In genomic region chr19:15328312-15328711, GRCh38 we compare ENCODE assay signal across 13 cellular contexts. TPM values are rescaled to one million over a fixed set of nuclear protein-coding genes. Genes with fewer than 3 reads are reported as not detected.
DNase-seq lines count a peak whose midpoint lies in the region; ATAC-seq and TF ChIP-seq lines count a peak whose summit lies in the region.
"Had no signal": no experiment of that assay in that cellular context is flagged by ENCODE, and none has a peak within 500 bp of the region (broad histone marks: within the 10 kb centered on the region; RNA-seq: fewer than 3 reads in every experiment).

No MANE protein-coding gene starts in this region.

- peaks cover 57% of the 10 kb centered on the region for H4K20me1 ChIP-seq in DOHH2 (ENCODE audit: control insufficient read depth, insufficient read depth, low read depth, low read length)

- H3K4me1 Mint-ChIP-seq in CD4-positive, CD25-positive, alpha-beta regulatory T cell = peaks cover 37 to 83% (median 65%) of the 10 kb centered on the region in 4 donors
- H3K4me1 Mint-ChIP-seq in naive thymus-derived CD8-positive, alpha-beta T cell = peaks cover 52 to 88% (median 81%) of the 10 kb centered on the region in 4 donors

- H3K4me3 ChIP-seq in CD4-positive, CD25-positive, alpha-beta regulatory T cell (ENCODE audit: low read depth, low read length) = peak overlapping the region; percentile 4
- H3K4me3 ChIP-seq in DOHH2 (ENCODE audit: low read length) = no peak overlapping the region

- no peaks in the 10 kb centered on the region for H3K27me3 ChIP-seq in CD4-positive, CD25-positive, alpha-beta regulatory T cell (ENCODE audit: control insufficient read depth, insufficient read depth, low read length)
- H3K27me3 ChIP-seq in DOHH2 (ENCODE audit: control insufficient read depth, low read length) = no peaks in the 10 kb centered on the region

- peaks cover 92% of the 10 kb centered on the region for H3K79me2 ChIP-seq in DOHH2 (ENCODE audit: control insufficient read depth, low read length)

- POLR2A ChIA-PET in naive thymus-derived CD8-positive, alpha-beta T cell (lab: Charles Lee) = interaction anchor here (0.7 kb wide), 2 partner anchors 107 to 877 kb away, joined by 3 read pairs; no protein-coding TSS in a partner anchor

- no peak overlapping the region for H3K27ac Mint-ChIP-seq in CD4-positive, CD25-positive, alpha-beta regulatory T cell
- peak overlapping the region in 5 of 10 donors; percentile 15 to 71 (median 33) for H3K27ac Mint-ChIP-seq in naive thymus-derived CD8-positive, alpha-beta T cell

- H3K27me3 Mint-ChIP-seq in CD4-positive, CD25-positive, alpha-beta regulatory T cell = peaks cover 6% of the 10 kb centered on the region
- no peaks in the 10 kb centered on the region for H3K27me3 Mint-ChIP-seq in naive thymus-derived CD8-positive, alpha-beta T cell

- H3K9me3 ChIP-seq in CD4-positive, CD25-positive, alpha-beta regulatory T cell (ENCODE audit: control insufficient read depth in 2 of 2, low read length in 2 of 2) = no peaks in the 10 kb centered on the region
- no peaks in the 10 kb centered on the region for H3K9me3 ChIP-seq in DOHH2 (ENCODE audit: control insufficient read depth, insufficient read depth, low read length)

- H3K4me2 ChIP-seq in DOHH2 (ENCODE audit: low read length) = peak overlapping the region; percentile 35; the same call in 1 of the 2 replicates

- ATAC-seq in CD4-positive, CD25-positive, alpha-beta regulatory T cell (ENCODE audit: low read depth in 2 of 2) = no peak
- no peak for ATAC-seq in naive thymus-derived CD8-positive, alpha-beta T cell

- no peak for DNase-seq in CD4-positive, CD25-positive, alpha-beta regulatory T cell
- DNase-seq in astrocyte of the hippocampus (ENCODE audit: low read depth, low spot score) (peak; percentile 35), NCI-H774 (lab: John Stamatoyannopoulos, UW) (no peak), SHP77 treated with DMSO at 0.1 percent for 48 hours (lab: John Stamatoyannopoulos, UW) (no peak), inferior parietal cortex (ENCODE audit: extremely low spot score) (no peak), amniotic stem cell (lab: John Stamatoyannopoulos, UW) (no peak)
- DNase-seq in naive thymus-derived CD8-positive, alpha-beta T cell = no peak
- DNase-seq: aorta; COR-L47; H7; NCI-H2029 treated with DMSO at 0.1 percent for 48 hours; stimulated activated CD4-positive, alpha-beta T cell treated with anti-CD3 and anti-CD28 coated beads, Interleukin-15, amount 100 ng/mL, for 24 hours had no signal

- H3F3A ChIP-seq in DOHH2 (ENCODE audit: control insufficient read depth, insufficient read depth) = peaks cover 5% of the 10 kb centered on the region; the same call in 1 of the 2 replicates

- H3K4me1 ChIP-seq in CD4-positive, CD25-positive, alpha-beta regulatory T cell (ENCODE audit: control insufficient read depth, insufficient read depth, low read length, poor library complexity, severe bottlenecking) = peaks cover 89% of the 10 kb centered on the region
- peaks cover 76% of the 10 kb centered on the region for H3K4me1 ChIP-seq in DOHH2 (ENCODE audit: control insufficient read depth, low read length)

- no peaks in the 10 kb centered on the region for H3K36me3 ChIP-seq in CD4-positive, CD25-positive, alpha-beta regulatory T cell (ENCODE audit: control insufficient read depth, insufficient read depth, low read length)
- peaks cover 28% of the 10 kb centered on the region for H3K36me3 ChIP-seq in DOHH2 (ENCODE audit: control insufficient read depth, low read length)

- H3K4me3 Mint-ChIP-seq in CD4-positive, CD25-positive, alpha-beta regulatory T cell = peak overlapping the region; percentile 69 to 96 (median 96)
- H3K4me3 Mint-ChIP-seq in naive thymus-derived CD8-positive, alpha-beta T cell = peak overlapping the region; percentile 4 to 96 (median 79)

- TF ChIP-seq CTCF in DOHH2 (IDR thresholded peaks at IDR 0.05; ENCODE audit: low read depth, low read length, poor library complexity, severe bottlenecking) = no peak

- H3K9me2 ChIP-seq in DOHH2 (replicated peaks; ENCODE audit: control insufficient read depth, low read length) = no peaks in the 10 kb centered on the region

- H3K27ac ChIP-seq in CD4-positive, CD25-positive, alpha-beta regulatory T cell (ENCODE audit: insufficient read depth, low read length, poor library complexity, severe bottlenecking) = peak overlapping the region; percentile 14
- no peak overlapping the region for H3K27ac ChIP-seq in DOHH2 (ENCODE audit: low read depth, low read length)

- no peaks in the 10 kb centered on the region for H3K9me3 Mint-ChIP-seq in CD4-positive, CD25-positive, alpha-beta regulatory T cell
- no peaks in the 10 kb centered on the region for H3K9me3 Mint-ChIP-seq in naive thymus-derived CD8-positive, alpha-beta T cell

- peaks cover 10% of the 10 kb centered on the region for H3K36me3 Mint-ChIP-seq in CD4-positive, CD25-positive, alpha-beta regulatory T cell
- peaks cover 0 to 5% (median 0%) of the 10 kb centered on the region in 3 donors for H3K36me3 Mint-ChIP-seq in naive thymus-derived CD8-positive, alpha-beta T cell

RNA-seq across cellular contexts. Expression of gene BRD4, which starts 4.0 kb away (rescaled TPM):
- total RNA-seq in CD4-positive, CD25-positive, alpha-beta regulatory T cell = 168 TPM
- polyA plus RNA-seq in CD4-positive, CD25-positive, alpha-beta regulatory T cell = 10 to 100 TPM in 1 of 4 donors, 1 to 10 TPM in 3; 6.6 to 12.4 (median 9.3) TPM
- 100 to 1,000 TPM; 172 to 180 TPM for total RNA-seq in naive thymus-derived CD8-positive, alpha-beta T cell
- 10 to 100 TPM; 10.6 to 37.2 (median 11.5) TPM for polyA plus RNA-seq in naive thymus-derived CD8-positive, alpha-beta T cell

RNA-seq across cellular contexts. Expression of gene AKAP8, which starts 51.3 kb away (rescaled TPM):
- 79.1 TPM for total RNA-seq in CD4-positive, CD25-positive, alpha-beta regulatory T cell
- polyA plus RNA-seq in CD4-positive, CD25-positive, alpha-beta regulatory T cell = 10 to 100 TPM; 11.3 to 15.6 (median 13.6) TPM
- total RNA-seq in naive thymus-derived CD8-positive, alpha-beta T cell = 10 to 100 TPM; 74.2 to 86.9 TPM
- polyA plus RNA-seq in naive thymus-derived CD8-positive, alpha-beta T cell = 10 to 100 TPM; 12.8 to 16.7 (median 14.2) TPM
